In genomic region chr18:38709122-38709521, GRCh38 we compare ENCODE assay signal across 26 cellular contexts.
"Had no signal": no experiment of that assay in that cellular context is flagged by ENCODE, and none has a peak within 500 bp of the region (broad histone marks: within the 10 kb centered on the region; RNA-seq: fewer than 3 reads in every experiment).

No MANE protein-coding gene starts in this region.

- H3K27me3 ChIP-seq: gastrocnemius medialis, left lung, neural progenitor cell, right atrium auricular region, suprapubic skin, transverse colon, upper lobe of right lung, uterus had no signal

- H2AFZ ChIP-seq: neural progenitor cell, parathyroid adenoma had no signal

- H3K4me1 ChIP-seq: gastrocnemius medialis, left lung, neural progenitor cell, parathyroid adenoma, right atrium auricular region, suprapubic skin, transverse colon, upper lobe of right lung, uterus had no signal

- H3K4me2 ChIP-seq: neural progenitor cell, smooth muscle cell had no signal

- ATAC-seq: gastrocnemius medialis; left lung; naive thymus-derived CD4-positive, alpha-beta T cell; sciatic nerve; stimulated activated naive CD8-positive, alpha-beta T cell treated with anti-CD3 and anti-CD28 coated beads, Interleukin-15, amount 100 ng/mL, for 72 hours; upper lobe of right lung had no signal

- FAIRE-seq: endothelial cell of umbilical vein, kidney had no signal

- H3K79me2 ChIP-seq: parathyroid adenoma had no signal

- H3K9me3 ChIP-seq: gastrocnemius medialis, right atrium auricular region, suprapubic skin, transverse colon, upper lobe of right lung, uterus had no signal

- H3K4me3 ChIP-seq: coronary artery, gastrocnemius medialis, left lung, neural progenitor cell, right atrium auricular region, smooth muscle cell, suprapubic skin, transverse colon, upper lobe of right lung, uterus had no signal

- H3K9ac ChIP-seq: neural progenitor cell, parathyroid adenoma had no signal

- H3K36me3 ChIP-seq: gastrocnemius medialis, left lung, neural progenitor cell, right atrium auricular region, suprapubic skin, transverse colon, upper lobe of right lung, uterus had no signal

- DNase-seq: dermis blood vessel endothelial cell; effector memory CD4-positive, alpha-beta T cell; gastrocnemius medialis; head of caudate nucleus; kidney; left lung; mesendoderm; midbrain; naive thymus-derived CD4-positive, alpha-beta T cell; stimulated activated CD4-positive, alpha-beta T cell treated with anti-CD3 and anti-CD28 coated beads, Interleukin-12 subunit alpha, Interleukin-12 subunit beta, amount 100 ng/mL, for 4 hours; stimulated activated CD4-positive, alpha-beta T cell treated with anti-CD3 and anti-CD28 coated beads, Interleukin-1b, Interleukin-23, amount 100 ng/mL, for 48 hours; stimulated activated CD4-positive, alpha-beta T cell treated with anti-CD3 and anti-CD28 coated beads, Interleukin-4, amount 100 ng/mL, for 1 hour; stimulated activated CD8-positive, alpha-beta memory T cell treated with anti-CD3 and anti-CD28 coated beads, Interleukin-4, amount 100 ng/mL, for 48 hours; stimulated activated naive CD4-positive, alpha-beta T cell; stimulated activated naive CD8-positive, alpha-beta T cell treated with anti-CD3 and anti-CD28 coated beads, Interleukin-15, amount 100 ng/mL, for 72 hours; transverse colon; upper lobe of right lung; uterus had no signal

- H3K27ac ChIP-seq: coronary artery, gastrocnemius medialis, left lung, neural progenitor cell, parathyroid adenoma, right atrium auricular region, suprapubic skin, transverse colon, upper lobe of right lung, uterus had no signal
